Comparison of ENCODE assay signal across 8 cellular contexts in genomic region chr5:32172186-32172901, GRCh38. TPM values are rescaled to one million over a fixed set of nuclear protein-coding genes. Genes with fewer than 3 reads are reported as not detected.
DNase-seq lines count a peak whose midpoint lies in the region; ATAC-seq and TF ChIP-seq lines count a peak whose summit lies in the region.
"Not testable (repeated sequence)": the region's sequence is repeated elsewhere in the genome, so short reads cannot be mapped to it uniquely, and the experiment has no call there.

No MANE protein-coding gene starts in this region.

- not testable (repeated sequence) for H3K27me3 Mint-ChIP-seq in CD8-positive, alpha-beta memory T cell; activated T-helper 1 cell treated with anti-CD3 and anti-CD28 coated beads, Interleukin-12 subunit alpha, Interleukin-12 subunit beta, Interleukin-2, Interleukin-4 antibody, amounts not matched to agents 30 ng/mL and 10 ng/mL and 1 ng/mL, durations not matched to agents 14 hours and 24 hours and 36 hours (ENCODE audit: insufficient read depth); neural progenitor cell (ENCODE audit: insufficient read depth, low read depth)

- H3K9ac ChIP-seq in KMS-11 (peak overlapping the region; percentile 99; the same call in 1 of the 2 replicates), iPS-20b (ENCODE audit: low read depth, low read length) (peak overlapping the region; percentile 98), neural progenitor cell (peak overlapping the region; percentile 94)

- H3K27me3 ChIP-seq in CD8-positive, alpha-beta memory T cell (ENCODE audit: insufficient read depth, low read length, poor library complexity, severe bottlenecking); KMS-11 (ENCODE audit: insufficient read depth, low read depth); RWPE2 (ENCODE audit: insufficient read depth, poor library complexity, severe bottlenecking); ectodermal cell (ENCODE audit: control insufficient read depth, insufficient read depth, low read length, poor library complexity, severe bottlenecking); iPS-20b (ENCODE audit: insufficient read depth, low read length); neural progenitor cell; stomach: not testable (repeated sequence)

- not testable (repeated sequence) for ATAC-seq in RWPE2 (ENCODE audit: low read depth)

- H3K27ac ChIP-seq in CD8-positive, alpha-beta memory T cell (ENCODE audit: low read depth, low read length): peak overlapping the region; percentile 94
- H3K27ac ChIP-seq in KMS-11 (peak overlapping the region; percentile 99), RWPE2 (ENCODE audit: poor library complexity, severe bottlenecking) (peak overlapping the region; percentile 85), stomach (peak overlapping the region; percentile 86 to 100 (median 100))
- H3K27ac ChIP-seq in ectodermal cell (ENCODE audit: insufficient read depth, low read depth, low read length, poor library complexity, severe bottlenecking); iPS-20b (ENCODE audit: low read length); neural progenitor cell: not testable (repeated sequence)

- not testable (repeated sequence) for H3K9me3 Mint-ChIP-seq in CD8-positive, alpha-beta memory T cell; activated T-helper 1 cell treated with anti-CD3 and anti-CD28 coated beads, Interleukin-12 subunit alpha, Interleukin-12 subunit beta, Interleukin-2, Interleukin-4 antibody, amounts not matched to agents 30 ng/mL and 10 ng/mL and 1 ng/mL, durations not matched to agents 14 hours and 24 hours and 36 hours; neural progenitor cell

- intact Hi-C loops in activated T-helper 1 cell treated with anti-CD3 and anti-CD28 coated beads, Interleukin-12 subunit alpha, Interleukin-12 subunit beta, Interleukin-2, Interleukin-4 antibody, amounts not matched to agents 30 ng/mL and 10 ng/mL and 1 ng/mL, durations not matched to agents 14 hours and 24 hours and 36 hours (cut with micrococcal nuclease): loop anchor here (2.0 to 10.0 kb wide), 4 partner anchors 34 to 640 kb away; partner anchors contain the start of genes C5orf22 and DROSHA
- intact Hi-C loops in stomach (cut with DNase I; ENCODE audit: low total_unique reads): not testable (repeated sequence)

- H3K4me2 ChIP-seq in KMS-11 (peak overlapping the region; percentile 67), neural progenitor cell (peak overlapping the region; percentile 81)

- peaks cover 13% of the 10 kb centered on the region for H3K36me3 ChIP-seq in CD8-positive, alpha-beta memory T cell (ENCODE audit: insufficient read depth, low read length)
- H3K36me3 ChIP-seq in KMS-11 (ENCODE audit: insufficient read depth): peaks cover 25% of the 10 kb centered on the region; the same call in 1 of the 2 replicates
- H3K36me3 ChIP-seq in RWPE2 (ENCODE audit: low read depth): peaks cover 55% of the 10 kb centered on the region
- H3K36me3 ChIP-seq in ectodermal cell (ENCODE audit: control insufficient read depth, insufficient read depth, low read length): peaks cover 12% of the 10 kb centered on the region
- peaks cover 43% of the 10 kb centered on the region for H3K36me3 ChIP-seq in iPS-20b (ENCODE audit: insufficient read depth, low read depth, low read length)
- H3K36me3 ChIP-seq in neural progenitor cell: peaks cover 24% of the 10 kb centered on the region
- peaks cover 5 to 45% (median 34%) of the 10 kb centered on the region in 4 donors for H3K36me3 ChIP-seq in stomach

- H4K20me1 ChIP-seq in KMS-11 (ENCODE audit: insufficient read depth): not testable (repeated sequence)
- H4K20me1 ChIP-seq in neural progenitor cell (ENCODE audit: low read depth): peaks cover 40% of the 10 kb centered on the region

- peak overlapping the region; percentile 87 for H3K4me3 ChIP-seq in CD8-positive, alpha-beta memory T cell (ENCODE audit: low read length)
- H3K4me3 ChIP-seq in KMS-11 (IDR thresholded peaks at IDR 0.05; ENCODE audit: insufficient read depth, low read depth, low read length): not testable (repeated sequence)
- H3K4me3 ChIP-seq in RWPE2 (ENCODE audit: severe bottlenecking) (peak overlapping the region; percentile 87), ectodermal cell (ENCODE audit: insufficient read depth, low read depth, low read length) (peak overlapping the region; percentile 80), iPS-20b (ENCODE audit: low read length) (peak overlapping the region; percentile 92), neural progenitor cell (peak overlapping the region; percentile 93), stomach (peak overlapping the region; percentile 59 to 95 (median 84))

- POLR2A ChIA-PET in CD8-positive, alpha-beta memory T cell (lab: Charles Lee): interaction anchor here (0.5 to 2.8 kb wide), 5 partner anchors 14 to 534 kb away, joined by 3 to 14 read pairs (median 4); partner anchors contain the start of gene MTMR12

- TF ChIP-seq EP300 in stomach (IDR thresholded peaks at IDR 0.05): not testable (repeated sequence)

- H3K9me3 ChIP-seq in CD8-positive, alpha-beta memory T cell (ENCODE audit: low read length); RWPE2 (ENCODE audit: severe bottlenecking); ectodermal cell (ENCODE audit: control insufficient read depth, low read length); iPS-20b (ENCODE audit: insufficient read depth, low read depth, low read length); neural progenitor cell (ENCODE audit: low read depth); stomach: not testable (repeated sequence)

- H3K4me3 Mint-ChIP-seq in CD8-positive, alpha-beta memory T cell: peak overlapping the region; percentile 96 to 100 (median 99)
- peak overlapping the region; percentile 99 for H3K4me3 Mint-ChIP-seq in activated T-helper 1 cell treated with anti-CD3 and anti-CD28 coated beads, Interleukin-12 subunit alpha, Interleukin-12 subunit beta, Interleukin-2, Interleukin-4 antibody, amounts not matched to agents 30 ng/mL and 10 ng/mL and 1 ng/mL, durations not matched to agents 14 hours and 24 hours and 36 hours
- H3K4me3 Mint-ChIP-seq in neural progenitor cell: peak overlapping the region; percentile 100

- peaks cover 27% of the 10 kb centered on the region for H3F3A ChIP-seq in neural progenitor cell (ENCODE audit: low read depth)

- peak in 4 of 5 donors; percentile 5 to 49 (median 8) for DNase-seq in CD8-positive, alpha-beta memory T cell
- not testable (repeated sequence) for DNase-seq in RWPE2 (ENCODE audit: low spot score); stomach
- peak; percentile 21 for DNase-seq in activated T-helper 1 cell treated with anti-CD3 and anti-CD28 coated beads, Interleukin-12 subunit alpha, Interleukin-12 subunit beta, Interleukin-2, Interleukin-4 antibody, amounts not matched to agents 30 ng/mL and 10 ng/mL and 1 ng/mL, durations not matched to agents 14 hours and 24 hours and 36 hours (ENCODE audit: low spot score)
- peak; percentile 30 for DNase-seq in neural progenitor cell (ENCODE audit: low spot score)

- peaks cover 49 to 54% (median 53%) of the 10 kb centered on the region in 3 donors for H3K4me1 Mint-ChIP-seq in CD8-positive, alpha-beta memory T cell
- H3K4me1 Mint-ChIP-seq in activated T-helper 1 cell treated with anti-CD3 and anti-CD28 coated beads, Interleukin-12 subunit alpha, Interleukin-12 subunit beta, Interleukin-2, Interleukin-4 antibody, amounts not matched to agents 30 ng/mL and 10 ng/mL and 1 ng/mL, durations not matched to agents 14 hours and 24 hours and 36 hours (ENCODE audit: low read depth): peaks cover 40% of the 10 kb centered on the region
- not testable (repeated sequence) for H3K4me1 Mint-ChIP-seq in neural progenitor cell

- peaks cover 15% of the 10 kb centered on the region for H3K4me1 ChIP-seq in CD8-positive, alpha-beta memory T cell (ENCODE audit: insufficient read depth, low read length)
- H3K4me1 ChIP-seq in KMS-11 (ENCODE audit: low read depth, poor library complexity, severe bottlenecking) (peaks cover 52% of the 10 kb centered on the region), RWPE2 (ENCODE audit: insufficient read depth, poor library complexity, severe bottlenecking) (peaks cover 21% of the 10 kb centered on the region), stomach (peaks cover 29 to 58% (median 45%) of the 10 kb centered on the region in 4 donors)
- H3K4me1 ChIP-seq in ectodermal cell (ENCODE audit: control insufficient read depth, insufficient read depth, low read length); iPS-20b (ENCODE audit: insufficient read depth, low read length); neural progenitor cell: not testable (repeated sequence)

- not testable (repeated sequence) for H2AFZ ChIP-seq in KMS-11 (ENCODE audit: low read depth); neural progenitor cell (replicated peaks)

- not testable (repeated sequence) for TF ChIP-seq POLR2A in stomach (IDR thresholded peaks at IDR 0.05)

- not testable (repeated sequence) for TF ChIP-seq CTCF in KMS-11 (conservative IDR thresholded peaks at IDR 0.05; ENCODE audit: low read depth, low read length); neural progenitor cell (IDR thresholded peaks at IDR 0.05); stomach (IDR thresholded peaks at IDR 0.05)
- peak; percentile 0 for TF ChIP-seq CTCF in RWPE2 (IDR thresholded peaks at IDR 0.05; ENCODE audit: poor library complexity, severe bottlenecking)

- H3K36me3 Mint-ChIP-seq in CD8-positive, alpha-beta memory T cell: peaks cover 0 to 56% (median 8%) of the 10 kb centered on the region in 3 donors
- H3K36me3 Mint-ChIP-seq in activated T-helper 1 cell treated with anti-CD3 and anti-CD28 coated beads, Interleukin-12 subunit alpha, Interleukin-12 subunit beta, Interleukin-2, Interleukin-4 antibody, amounts not matched to agents 30 ng/mL and 10 ng/mL and 1 ng/mL, durations not matched to agents 14 hours and 24 hours and 36 hours (ENCODE audit: low read depth): peaks cover 35% of the 10 kb centered on the region
- peaks cover 35% of the 10 kb centered on the region for H3K36me3 Mint-ChIP-seq in neural progenitor cell

- CTCF ChIA-PET in CD8-positive, alpha-beta memory T cell (lab: Charles Lee): interaction anchor here (0.7 to 1.7 kb wide), 3 partner anchors 15 to 43 kb away, joined by 3 to 5 read pairs (median 3); no protein-coding TSS in a partner anchor

- H3K27ac Mint-ChIP-seq in CD8-positive, alpha-beta memory T cell: peak overlapping the region; percentile 90 to 99 (median 98)
- H3K27ac Mint-ChIP-seq in activated T-helper 1 cell treated with anti-CD3 and anti-CD28 coated beads, Interleukin-12 subunit alpha, Interleukin-12 subunit beta, Interleukin-2, Interleukin-4 antibody, amounts not matched to agents 30 ng/mL and 10 ng/mL and 1 ng/mL, durations not matched to agents 14 hours and 24 hours and 36 hours: peak overlapping the region; percentile 99
- H3K27ac Mint-ChIP-seq in neural progenitor cell: peak overlapping the region; percentile 99

- H3K79me2 ChIP-seq in KMS-11 (ENCODE audit: insufficient read depth, low read depth) (peaks cover 65% of the 10 kb centered on the region), neural progenitor cell (ENCODE audit: low read depth) (peaks cover 77% of the 10 kb centered on the region)

- 9 to 11% methylated on average over 32 to 34 of the region's 34 CpGs for WGBS in ectodermal cell, 2 experiments
- WGBS in stomach, 5 donors: 2 to 6% (median 4%) methylated on average over 34 of the region's 34 CpGs

RNA-seq across cellular contexts. Expression of gene GOLPH3, which starts 1.8 kb away (rescaled TPM):
- 100 to 1,000 TPM; 109 to 110 TPM for total RNA-seq in CD8-positive, alpha-beta memory T cell
- polyA plus RNA-seq in CD8-positive, alpha-beta memory T cell: 105 TPM
- 85.1 and 91.3 TPM in 2 replicates for total RNA-seq in activated T-helper 1 cell treated with anti-CD3 and anti-CD28 coated beads, Interleukin-12 subunit alpha, Interleukin-12 subunit beta, Interleukin-2, Interleukin-4 antibody, amounts not matched to agents 30 ng/mL and 10 ng/mL and 1 ng/mL, durations not matched to agents 14 hours and 24 hours and 36 hours
- polyA plus RNA-seq in ectodermal cell (2013, experiment 1 of 4): 75.5 TPM
- polyA plus RNA-seq in ectodermal cell (2013, experiment 2 of 4): 77.5 TPM
- 59.7 TPM for polyA plus RNA-seq in ectodermal cell (2013, experiment 3 of 4)
- 68.0 TPM for polyA plus RNA-seq in ectodermal cell (2013, experiment 4 of 4)
- total RNA-seq in neural progenitor cell (ENCODE audit: low replicate concordance) (64.2 and 80.5 TPM in 2 replicates), stomach (100 to 1,000 TPM in 2 of 5 donors, 10 to 100 TPM in 3; 47.8 to 171 (median 94.3) TPM)
- polyA plus RNA-seq in stomach: 10 to 100 TPM; 38.3 to 95.6 (median 50.4) TPM
